8 cellular contexts compared by ENCODE assay signal in the genomic region with DNA sequence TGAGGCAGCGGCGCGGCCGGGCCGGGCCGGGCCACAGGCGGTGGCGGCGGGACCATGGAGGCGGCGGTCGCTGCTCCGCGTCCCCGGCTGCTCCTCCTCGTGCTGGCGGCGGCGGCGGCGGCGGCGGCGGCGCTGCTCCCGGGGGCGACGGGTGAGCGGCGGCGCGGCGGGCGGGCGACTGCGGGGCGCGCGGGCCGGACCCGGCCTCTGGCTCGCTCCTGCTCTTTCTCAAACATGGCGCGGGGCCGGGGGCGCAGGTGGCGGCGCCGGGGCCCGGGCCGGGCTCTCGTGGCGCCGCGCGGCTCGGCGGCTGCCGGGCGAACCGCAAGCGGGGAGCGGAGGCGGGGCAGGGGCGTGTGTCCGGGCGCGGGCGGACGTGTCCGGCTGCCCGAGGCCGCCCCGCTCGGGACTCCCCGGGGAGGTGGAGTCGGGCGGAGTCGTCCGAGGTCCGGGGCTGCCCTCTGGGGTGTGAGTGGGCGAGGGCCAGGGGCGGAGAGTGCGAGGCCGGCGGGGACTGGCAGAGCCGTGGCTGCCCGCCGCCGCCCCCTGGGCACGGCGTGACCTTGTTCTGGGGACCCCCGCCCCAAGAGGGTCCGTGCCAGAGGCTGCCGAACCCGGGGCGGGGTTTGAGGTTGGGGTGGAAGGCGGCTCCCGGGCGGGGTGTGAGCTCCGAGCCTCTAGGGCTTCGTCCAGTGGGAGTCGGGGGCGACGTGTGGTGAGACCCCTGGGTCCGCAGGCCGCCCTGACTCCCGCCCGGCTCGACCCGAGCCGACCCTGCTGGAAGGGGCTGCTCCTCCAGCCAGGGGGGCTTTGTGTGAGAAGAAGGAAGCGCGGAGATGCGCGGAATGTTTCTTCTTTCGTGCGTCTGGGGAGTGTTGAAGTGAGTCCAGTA. TPM values are rescaled to one million over a fixed set of nuclear protein-coding genes. Genes with fewer than 3 reads are reported as not detected.
DNase-seq lines count a peak whose midpoint lies in the region; ATAC-seq and TF ChIP-seq lines count a peak whose summit lies in the region.

No MANE protein-coding gene starts in this region.

- TF ChIP-seq POLR2A in GM18526 (IDR thresholded peaks at IDR 0.05; ENCODE audit: extremely low read depth, insufficient read length) (peak; percentile 76), uterus (IDR thresholded peaks at IDR 0.05) (no peak)

- H3K4me1 ChIP-seq in OCI-LY1 (ENCODE audit: insufficient read depth, low read length, severe bottlenecking) (peaks cover 53% of the 10 kb centered on the region), uterus (no peaks in the 10 kb centered on the region)

- no peak overlapping the region for H2AFZ ChIP-seq in OCI-LY1 (ENCODE audit: low read length)

- H3K27ac Mint-ChIP-seq in nephron progenitor cell = peak overlapping the region; percentile 44

- peaks cover 19% of the 10 kb centered on the region for H3K36me3 Mint-ChIP-seq in nephron progenitor cell (ENCODE audit: low read depth)

- no peaks in the 10 kb centered on the region for H3F3A ChIP-seq in OCI-LY1 (ENCODE audit: insufficient read depth, low read length)

- peaks cover 4% of the 10 kb centered on the region for H3K9me3 Mint-ChIP-seq in nephron progenitor cell

- peak; percentile 45 for ATAC-seq in HG02973 (IDR thresholded peaks at IDR 0.05; ENCODE audit: unreplicated experiment)

- peaks cover 48% of the 10 kb centered on the region for H3K79me2 ChIP-seq in OCI-LY1 (ENCODE audit: insufficient read depth, low read length)

- peaks cover 53% of the 10 kb centered on the region for H3K4me1 Mint-ChIP-seq in nephron progenitor cell

- H3K36me3 ChIP-seq in OCI-LY1 (ENCODE audit: insufficient read depth, low read length) (no peaks in the 10 kb centered on the region), uterus (no peaks in the 10 kb centered on the region)

- H3K27me3 Mint-ChIP-seq in nephron progenitor cell (ENCODE audit: low read depth, poor library complexity) = no peaks in the 10 kb centered on the region

- H3K27me3 ChIP-seq in OCI-LY1 (ENCODE audit: insufficient read depth, low read length) (no peaks in the 10 kb centered on the region), uterus (no peaks in the 10 kb centered on the region)

- H4K20me1 ChIP-seq in OCI-LY1 (ENCODE audit: insufficient read depth, low read length) = no peaks in the 10 kb centered on the region

- H3K9me3 ChIP-seq in OCI-LY1 (ENCODE audit: low read length) = no peaks in the 10 kb centered on the region
- H3K9me3 ChIP-seq in uterus = no peaks in the 10 kb centered on the region

- H3K9me2 ChIP-seq in OCI-LY1 (ENCODE audit: low read depth, low read length) = no peaks in the 10 kb centered on the region

- DNase-seq in AG08396 (ENCODE audit: low spot score) (peak; percentile 91), fibroblast of the conjunctiva (ENCODE audit: low read depth) (peak; percentile 42), nephron progenitor cell (peak; percentile 74), uterus (peak; percentile 65 to 67)
- DNase-seq in activated T-helper 9 cell treated with anti-CD3 and anti-CD28 coated beads, Interleukin-2, amount 50 U/mL, for 16 hours (ENCODE audit: low read depth) = peak; percentile 4

- peak overlapping the region; percentile 73 for H3K9ac ChIP-seq in OCI-LY1 (ENCODE audit: low read length)

- TF ChIP-seq CTCF in OCI-LY1 (IDR thresholded peaks at IDR 0.05; ENCODE audit: low read length) = no peak
- TF ChIP-seq CTCF in nephron progenitor cell (IDR thresholded peaks at IDR 0.05) = no peak
- peak in 2 of 4 experiments; percentile 14 to 15 for TF ChIP-seq CTCF in uterus (IDR thresholded peaks at IDR 0.05)

- peak overlapping the region; percentile 94 for H3K4me2 ChIP-seq in OCI-LY1 (ENCODE audit: low read length)

- H3K27ac ChIP-seq in OCI-LY1 (ENCODE audit: low read depth, low read length, poor library complexity, severe bottlenecking) (peak overlapping the region; percentile 21), uterus (peak overlapping the region; percentile 94)

- H3K4me3 Mint-ChIP-seq in nephron progenitor cell = peak overlapping the region; percentile 85

- intact Hi-C loops in uterus (cut with DNase I; ENCODE audit: low total_unique reads) = no loop called here

- H3K4me3 ChIP-seq in OCI-LY1 (ENCODE audit: low read depth, low read length, poor library complexity, severe bottlenecking) (peak overlapping the region; percentile 74), uterus (peak overlapping the region; percentile 61 to 78)

RNA-seq across cellular contexts. Expression of gene TGFBR1, which starts 0.5 kb away (rescaled TPM):
- 100 to 1,000 TPM in 1 of 4 donors, 10 to 100 TPM in 3; 27.1 to 101 (median 41.3) TPM for total RNA-seq in uterus

Comparison
In these comparisons a context has a peak if more than half of its experiments do, and no peak if none do; other contexts are left out.
1. Peak in every context shown above with its lines: DNase-seq, ATAC-seq, H3K4me3 ChIP-seq and H3K27ac ChIP-seq.
2. DNase-seq: peak in every context shown above with its lines; median percentile 91 in AG08396; 74 in nephron progenitor cell; 66 in uterus; 42 in fibroblast of the conjunctiva; 4 in activated T-helper 9 cell treated with anti-CD3 and anti-CD28 coated beads, Interleukin-2, amount 50 U/mL, for 16 hours.